ENCODE assay signal across 1 cellular context in the genomic region with DNA sequence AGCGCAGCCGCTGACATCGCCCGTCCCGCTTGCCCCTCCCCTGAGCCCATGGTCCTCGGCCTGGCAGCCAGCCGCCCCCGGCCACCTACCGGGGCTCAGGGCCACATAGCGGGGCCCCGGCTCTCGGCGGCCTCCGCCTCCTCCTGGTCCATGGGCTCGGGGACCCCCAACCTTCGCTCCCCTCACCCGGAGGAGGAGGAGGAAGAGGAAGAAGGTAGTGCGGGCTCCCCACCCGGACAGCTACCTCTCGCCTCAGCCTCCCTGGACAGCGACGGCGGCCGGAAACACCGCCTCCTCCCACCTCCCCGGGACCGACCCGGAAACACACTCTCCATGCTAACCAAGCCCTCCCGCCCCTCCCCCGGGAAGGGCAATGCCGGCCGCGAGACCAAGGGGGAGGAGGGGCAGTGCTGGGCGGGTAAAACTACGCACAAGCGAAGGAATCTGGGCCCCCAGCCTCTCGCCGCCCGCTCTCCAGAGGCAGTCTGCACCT.
TF ChIP-seq lines count a peak whose summit lies in the region.

Gene KIAA0319L, minus strand, starts transcription at position 286 of the 493 bp plus-strand sequence. CDS start 2,912 bp downstream, outside the sequence.

TF ChIP-seq in HepG2, 621 proteins besides CTCF, POLR2A, EP300 and RAD21 (continued from another document and continues in another):
- TF ChIP-seq, protein P1, sequence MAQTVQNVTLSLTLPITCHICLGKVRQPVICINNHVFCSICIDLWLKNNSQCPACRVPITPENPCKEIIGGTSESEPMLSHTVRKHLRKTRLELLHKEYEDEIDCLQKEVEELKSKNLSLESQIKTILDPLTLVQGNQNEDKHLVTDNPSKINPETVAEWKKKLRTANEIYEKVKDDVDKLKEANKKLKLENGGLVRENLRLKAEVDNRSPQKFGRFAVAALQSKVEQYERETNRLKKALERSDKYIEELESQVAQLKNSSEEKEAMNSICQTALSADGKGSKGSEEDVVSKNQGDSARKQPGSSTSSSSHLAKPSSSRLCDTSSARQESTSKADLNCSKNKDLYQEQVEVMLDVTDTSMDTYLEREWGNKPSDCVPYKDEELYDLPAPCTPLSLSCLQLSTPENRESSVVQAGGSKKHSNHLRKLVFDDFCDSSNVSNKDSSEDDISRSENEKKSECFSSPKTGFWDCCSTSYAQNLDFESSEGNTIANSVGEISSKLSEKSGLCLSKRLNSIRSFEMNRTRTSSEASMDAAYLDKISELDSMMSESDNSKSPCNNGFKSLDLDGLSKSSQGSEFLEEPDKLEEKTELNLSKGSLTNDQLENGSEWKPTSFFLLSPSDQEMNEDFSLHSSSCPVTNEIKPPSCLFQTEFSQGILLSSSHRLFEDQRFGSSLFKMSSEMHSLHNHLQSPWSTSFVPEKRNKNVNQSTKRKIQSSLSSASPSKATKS (CRISPR knock-in tag; IDR thresholded peaks at IDR 0.05), result peak; percentile 27; the same call in 1 of the 2 replicates
- TF ChIP-seq SPEN (CRISPR knock-in tag; IDR thresholded peaks at IDR 0.05; ENCODE audit: low read depth) (no peak), TERF1 (CRISPR knock-in tag; IDR thresholded peaks at IDR 0.05) (no peak), GATAD2A (CRISPR knock-in tag; IDR thresholded peaks at IDR 0.05) (no peak; the same call in 1 of the 2 replicates), ZNF33A (CRISPR knock-in tag; IDR thresholded peaks at IDR 0.05; ENCODE audit: borderline replicate concordance) (no peak), ZNF562 (CRISPR knock-in tag; IDR thresholded peaks at IDR 0.05; ENCODE audit: borderline replicate concordance) (no peak), ZNF691 (CRISPR knock-in tag; IDR thresholded peaks at IDR 0.05; ENCODE audit: borderline replicate concordance, low read depth) (no peak), ZNF530 (CRISPR knock-in tag; IDR thresholded peaks at IDR 0.05; ENCODE audit: low read depth) (no peak), ZNF24 (IDR thresholded peaks at IDR 0.05) (no peak), HNRNPH1 (optimal IDR thresholded peaks at IDR 0.05; ENCODE audit: low read depth, low read length) (no peak), HNF4A (CRISPR knock-in tag; IDR thresholded peaks at IDR 0.05) (no peak), CERS6 (CRISPR knock-in tag; IDR thresholded peaks at IDR 0.05) (no peak), NFIC (IDR thresholded peaks at IDR 0.05; ENCODE audit: low read length) (no peak), ZNF607 (CRISPR knock-in tag; IDR thresholded peaks at IDR 0.05; ENCODE audit: borderline replicate concordance) (no peak; the same call in 1 of the 2 replicates), ZSCAN31 (CRISPR knock-in tag; IDR thresholded peaks at IDR 0.05; ENCODE audit: low read depth) (peak; percentile 35; the same call in 1 of the 2 replicates), ZBTB20 (CRISPR knock-in tag; IDR thresholded peaks at IDR 0.05; ENCODE audit: borderline replicate concordance, low read depth) (no peak), NR2F2 (IDR thresholded peaks at IDR 0.05; ENCODE audit: borderline replicate concordance, low read depth) (no peak; the same call in 1 of the 2 replicates), JUN (CRISPR knock-in tag; IDR thresholded peaks at IDR 0.05) (no peak), CBX5 (CRISPR knock-in tag; IDR thresholded peaks at IDR 0.05; ENCODE audit: borderline replicate concordance) (no peak), NCOA5 (CRISPR knock-in tag; IDR thresholded peaks at IDR 0.05) (no peak), ZFX (CRISPR knock-in tag; IDR thresholded peaks at IDR 0.05; ENCODE audit: low read depth) (peak; percentile 96), BORCS8-MEF2B (CRISPR knock-in tag; IDR thresholded peaks at IDR 0.05) (peak; percentile 73; the same call in 1 of the 2 replicates), SP4 (CRISPR knock-in tag; IDR thresholded peaks at IDR 0.05) (no peak), ZFP36 (IDR thresholded peaks at IDR 0.05; ENCODE audit: borderline replicate concordance, low read depth, low read length, partially characterized antibody) (no peak), HOXA7 (CRISPR knock-in tag; IDR thresholded peaks at IDR 0.05) (no peak), ZNF564 (CRISPR knock-in tag; IDR thresholded peaks at IDR 0.05) (no peak), SP1 (IDR thresholded peaks at IDR 0.05) (no peak), SP1 (CRISPR knock-in tag; IDR thresholded peaks at IDR 0.05) (no peak), ZNF775 (CRISPR knock-in tag; IDR thresholded peaks at IDR 0.05; ENCODE audit: borderline replicate concordance) (no peak), SOX6 (IDR thresholded peaks at IDR 0.05) (no peak), SOX6 (CRISPR knock-in tag; IDR thresholded peaks at IDR 0.05) (peak; percentile 49), ZBTB26 (CRISPR knock-in tag; IDR thresholded peaks at IDR 0.05; ENCODE audit: borderline replicate concordance) (no peak), ZNF10 (CRISPR knock-in tag; IDR thresholded peaks at IDR 0.05; ENCODE audit: borderline replicate concordance, low read depth) (no peak), GPN1 (CRISPR knock-in tag; IDR thresholded peaks at IDR 0.05; ENCODE audit: borderline replicate concordance) (no peak)
- TF ChIP-seq, protein P2, sequence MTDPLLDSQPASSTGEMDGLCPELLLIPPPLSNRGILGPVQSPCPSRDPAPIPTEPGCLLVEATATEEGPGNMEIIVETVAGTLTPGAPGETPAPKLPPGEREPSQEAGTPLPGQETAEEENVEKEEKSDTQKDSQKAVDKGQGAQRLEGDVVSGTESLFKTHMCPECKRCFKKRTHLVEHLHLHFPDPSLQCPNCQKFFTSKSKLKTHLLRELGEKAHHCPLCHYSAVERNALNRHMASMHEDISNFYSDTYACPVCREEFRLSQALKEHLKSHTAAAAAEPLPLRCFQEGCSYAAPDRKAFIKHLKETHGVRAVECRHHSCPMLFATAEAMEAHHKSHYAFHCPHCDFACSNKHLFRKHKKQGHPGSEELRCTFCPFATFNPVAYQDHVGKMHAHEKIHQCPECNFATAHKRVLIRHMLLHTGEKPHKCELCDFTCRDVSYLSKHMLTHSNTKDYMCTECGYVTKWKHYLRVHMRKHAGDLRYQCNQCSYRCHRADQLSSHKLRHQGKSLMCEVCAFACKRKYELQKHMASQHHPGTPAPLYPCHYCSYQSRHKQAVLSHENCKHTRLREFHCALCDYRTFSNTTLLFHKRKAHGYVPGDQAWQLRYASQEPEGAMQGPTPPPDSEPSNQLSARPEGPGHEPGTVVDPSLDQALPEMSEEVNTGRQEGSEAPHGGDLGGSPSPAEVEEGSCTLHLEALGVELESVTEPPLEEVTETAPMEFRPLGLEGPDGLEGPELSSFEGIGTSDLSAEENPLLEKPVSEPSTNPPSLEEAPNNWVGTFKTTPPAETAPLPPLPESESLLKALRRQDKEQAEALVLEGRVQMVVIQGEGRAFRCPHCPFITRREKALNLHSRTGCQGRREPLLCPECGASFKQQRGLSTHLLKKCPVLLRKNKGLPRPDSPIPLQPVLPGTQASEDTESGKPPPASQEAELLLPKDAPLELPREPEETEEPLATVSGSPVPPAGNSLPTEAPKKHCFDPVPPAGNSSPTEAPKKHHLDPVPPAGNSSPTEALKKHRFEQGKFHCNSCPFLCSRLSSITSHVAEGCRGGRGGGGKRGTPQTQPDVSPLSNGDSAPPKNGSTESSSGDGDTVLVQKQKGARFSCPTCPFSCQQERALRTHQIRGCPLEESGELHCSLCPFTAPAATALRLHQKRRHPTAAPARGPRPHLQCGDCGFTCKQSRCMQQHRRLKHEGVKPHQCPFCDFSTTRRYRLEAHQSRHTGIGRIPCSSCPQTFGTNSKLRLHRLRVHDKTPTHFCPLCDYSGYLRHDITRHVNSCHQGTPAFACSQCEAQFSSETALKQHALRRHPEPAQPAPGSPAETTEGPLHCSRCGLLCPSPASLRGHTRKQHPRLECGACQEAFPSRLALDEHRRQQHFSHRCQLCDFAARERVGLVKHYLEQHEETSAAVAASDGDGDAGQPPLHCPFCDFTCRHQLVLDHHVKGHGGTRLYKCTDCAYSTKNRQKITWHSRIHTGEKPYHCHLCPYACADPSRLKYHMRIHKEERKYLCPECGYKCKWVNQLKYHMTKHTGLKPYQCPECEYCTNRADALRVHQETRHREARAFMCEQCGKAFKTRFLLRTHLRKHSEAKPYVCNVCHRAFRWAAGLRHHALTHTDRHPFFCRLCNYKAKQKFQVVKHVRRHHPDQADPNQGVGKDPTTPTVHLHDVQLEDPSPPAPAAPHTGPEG (CRISPR knock-in tag; IDR thresholded peaks at IDR 0.05), result no peak
- TF ChIP-seq, protein P3, sequence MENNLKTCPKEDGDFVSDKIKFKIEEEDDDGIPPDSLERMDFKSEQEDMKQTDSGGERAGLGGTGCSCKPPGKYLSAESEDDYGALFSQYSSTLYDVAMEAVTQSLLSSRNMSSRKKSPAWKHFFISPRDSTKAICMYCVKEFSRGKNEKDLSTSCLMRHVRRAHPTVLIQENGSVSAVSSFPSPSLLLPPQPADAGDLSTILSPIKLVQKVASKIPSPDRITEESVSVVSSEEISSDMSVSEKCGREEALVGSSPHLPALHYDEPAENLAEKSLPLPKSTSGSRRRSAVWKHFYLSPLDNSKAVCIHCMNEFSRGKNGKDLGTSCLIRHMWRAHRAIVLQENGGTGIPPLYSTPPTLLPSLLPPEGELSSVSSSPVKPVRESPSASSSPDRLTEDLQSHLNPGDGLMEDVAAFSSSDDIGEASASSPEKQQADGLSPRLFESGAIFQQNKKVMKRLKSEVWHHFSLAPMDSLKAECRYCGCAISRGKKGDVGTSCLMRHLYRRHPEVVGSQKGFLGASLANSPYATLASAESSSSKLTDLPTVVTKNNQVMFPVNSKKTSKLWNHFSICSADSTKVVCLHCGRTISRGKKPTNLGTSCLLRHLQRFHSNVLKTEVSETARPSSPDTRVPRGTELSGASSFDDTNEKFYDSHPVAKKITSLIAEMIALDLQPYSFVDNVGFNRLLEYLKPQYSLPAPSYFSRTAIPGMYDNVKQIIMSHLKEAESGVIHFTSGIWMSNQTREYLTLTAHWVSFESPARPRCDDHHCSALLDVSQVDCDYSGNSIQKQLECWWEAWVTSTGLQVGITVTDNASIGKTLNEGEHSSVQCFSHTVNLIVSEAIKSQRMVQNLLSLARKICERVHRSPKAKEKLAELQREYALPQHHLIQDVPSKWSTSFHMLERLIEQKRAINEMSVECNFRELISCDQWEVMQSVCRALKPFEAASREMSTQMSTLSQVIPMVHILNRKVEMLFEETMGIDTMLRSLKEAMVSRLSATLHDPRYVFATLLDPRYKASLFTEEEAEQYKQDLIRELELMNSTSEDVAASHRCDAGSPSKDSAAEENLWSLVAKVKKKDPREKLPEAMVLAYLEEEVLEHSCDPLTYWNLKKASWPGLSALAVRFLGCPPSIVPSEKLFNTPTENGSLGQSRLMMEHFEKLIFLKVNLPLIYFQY (CRISPR knock-in tag; IDR thresholded peaks at IDR 0.05; ENCODE audit: borderline replicate concordance), result peak; percentile 39; the same call in 1 of the 2 replicates
- TF ChIP-seq, protein P4, sequence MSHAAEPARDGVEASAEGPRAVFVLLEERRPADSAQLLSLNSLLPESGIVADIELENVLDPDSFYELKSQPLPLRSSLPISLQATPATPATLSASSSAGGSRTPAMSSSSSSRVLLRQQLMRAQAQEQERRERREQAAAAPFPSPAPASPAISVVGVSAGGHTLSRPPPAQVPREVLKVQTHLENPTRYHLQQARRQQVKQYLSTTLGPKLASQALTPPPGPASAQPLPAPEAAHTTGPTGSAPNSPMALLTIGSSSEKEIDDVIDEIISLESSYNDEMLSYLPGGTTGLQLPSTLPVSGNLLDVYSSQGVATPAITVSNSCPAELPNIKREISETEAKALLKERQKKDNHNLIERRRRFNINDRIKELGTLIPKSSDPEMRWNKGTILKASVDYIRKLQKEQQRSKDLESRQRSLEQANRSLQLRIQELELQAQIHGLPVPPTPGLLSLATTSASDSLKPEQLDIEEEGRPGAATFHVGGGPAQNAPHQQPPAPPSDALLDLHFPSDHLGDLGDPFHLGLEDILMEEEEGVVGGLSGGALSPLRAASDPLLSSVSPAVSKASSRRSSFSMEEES (CRISPR knock-in tag; IDR thresholded peaks at IDR 0.05), result no peak
- TF ChIP-seq, protein P5, sequence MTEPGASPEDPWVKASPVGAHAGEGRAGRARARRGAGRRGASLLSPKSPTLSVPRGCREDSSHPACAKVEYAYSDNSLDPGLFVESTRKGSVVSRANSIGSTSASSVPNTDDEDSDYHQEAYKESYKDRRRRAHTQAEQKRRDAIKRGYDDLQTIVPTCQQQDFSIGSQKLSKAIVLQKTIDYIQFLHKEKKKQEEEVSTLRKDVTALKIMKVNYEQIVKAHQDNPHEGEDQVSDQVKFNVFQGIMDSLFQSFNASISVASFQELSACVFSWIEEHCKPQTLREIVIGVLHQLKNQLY (CRISPR knock-in tag; IDR thresholded peaks at IDR 0.05), result no peak
